In the genomic region with DNA sequence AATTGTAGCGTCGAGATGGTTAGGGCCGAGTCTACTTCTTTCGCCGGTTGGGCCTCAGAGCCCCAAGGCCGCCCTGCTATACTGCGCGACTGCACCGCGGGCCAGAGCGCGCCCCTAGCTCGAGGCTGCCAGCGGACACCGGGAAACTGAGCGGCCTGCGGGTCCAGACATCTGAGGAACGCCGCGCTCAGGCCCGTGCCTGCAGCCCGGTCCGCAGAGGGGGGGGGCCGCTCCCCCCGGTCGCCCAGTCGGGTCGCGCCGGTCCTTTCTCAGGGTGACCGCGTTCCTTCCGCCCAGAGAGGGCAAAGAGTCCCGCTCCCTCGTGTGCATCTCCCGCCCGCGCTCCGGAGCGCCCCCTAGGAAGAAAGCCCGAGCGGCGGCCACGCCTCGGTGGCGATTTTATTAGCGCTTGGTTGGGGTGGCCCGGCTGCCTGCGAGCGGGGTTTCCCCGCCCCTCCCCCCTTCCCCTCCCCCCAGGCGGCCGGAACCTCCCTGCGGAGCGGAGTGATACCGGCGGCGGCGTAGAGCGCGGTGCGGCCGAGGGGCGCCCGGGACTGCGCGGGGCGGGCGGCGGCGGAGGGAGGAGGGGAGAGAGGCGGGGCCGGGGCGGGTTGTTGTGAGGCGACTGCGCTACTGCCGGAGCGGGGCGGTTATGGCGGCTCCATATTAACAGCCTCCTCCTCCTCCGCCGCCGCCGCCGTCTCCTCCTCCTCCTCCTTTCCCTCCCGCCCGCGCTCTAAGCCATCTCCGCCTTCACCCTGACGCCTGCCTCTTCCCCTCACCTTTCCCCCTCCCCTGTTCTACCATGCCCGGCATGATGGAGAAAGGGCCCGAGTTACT, we compare ENCODE assay signal across 1 cellular context.
TF ChIP-seq lines count a peak whose summit lies in the region.

A gene (plus strand): TSS at position 611 of the 840 bp plus-strand sequence. CDS start 195 bp downstream, at position 806.

TF ChIP-seq in K562, 482 proteins besides CTCF, POLR2A, EP300 and RAD21 (continued from another document and continues in another):
- TF ChIP-seq, protein P1, sequence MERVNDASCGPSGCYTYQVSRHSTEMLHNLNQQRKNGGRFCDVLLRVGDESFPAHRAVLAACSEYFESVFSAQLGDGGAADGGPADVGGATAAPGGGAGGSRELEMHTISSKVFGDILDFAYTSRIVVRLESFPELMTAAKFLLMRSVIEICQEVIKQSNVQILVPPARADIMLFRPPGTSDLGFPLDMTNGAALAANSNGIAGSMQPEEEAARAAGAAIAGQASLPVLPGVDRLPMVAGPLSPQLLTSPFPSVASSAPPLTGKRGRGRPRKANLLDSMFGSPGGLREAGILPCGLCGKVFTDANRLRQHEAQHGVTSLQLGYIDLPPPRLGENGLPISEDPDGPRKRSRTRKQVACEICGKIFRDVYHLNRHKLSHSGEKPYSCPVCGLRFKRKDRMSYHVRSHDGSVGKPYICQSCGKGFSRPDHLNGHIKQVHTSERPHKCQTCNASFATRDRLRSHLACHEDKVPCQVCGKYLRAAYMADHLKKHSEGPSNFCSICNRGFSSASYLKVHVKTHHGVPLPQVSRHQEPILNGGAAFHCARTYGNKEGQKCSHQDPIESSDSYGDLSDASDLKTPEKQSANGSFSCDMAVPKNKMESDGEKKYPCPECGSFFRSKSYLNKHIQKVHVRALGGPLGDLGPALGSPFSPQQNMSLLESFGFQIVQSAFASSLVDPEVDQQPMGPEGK (CRISPR knock-in tag; IDR thresholded peaks at IDR 0.05; ENCODE audit: borderline replicate concordance): peak; percentile 93; the same call in 1 of the 2 replicates
- TF ChIP-seq ZNF780A (CRISPR knock-in tag; IDR thresholded peaks at IDR 0.05) (0 out of 2 replicates have a peak, but pooled peaks have one; percentile 55), HNRNPL (IDR thresholded peaks at IDR 0.05; ENCODE audit: low read depth, low read length) (peak; percentile 66; the same call in 1 of the 2 replicates), ILF3 (IDR thresholded peaks at IDR 0.05; ENCODE audit: borderline replicate concordance) (peak; percentile 68; the same call in 1 of the 2 replicates), POLR3A (IDR thresholded peaks at IDR 0.05; ENCODE audit: borderline replicate concordance, extremely low read depth, insufficient read depth, insufficient read length) (no peak), ASH1L (IDR thresholded peaks at IDR 0.05; ENCODE audit: borderline replicate concordance, low read depth, partially characterized antibody) (no peak), ZNF507 (tag; conservative IDR thresholded peaks at IDR 0.05) (no peak), C11orf30 (IDR thresholded peaks at IDR 0.05; ENCODE audit: low read depth) (no peak), BACH1 (tag; IDR thresholded peaks at IDR 0.05) (no peak), POLR3G (IDR thresholded peaks at IDR 0.05; ENCODE audit: extremely low read depth, insufficient read length, insufficient replicate concordance) (no peak), BCL6 (CRISPR knock-in tag; IDR thresholded peaks at IDR 0.05) (no peak), HMG20B (CRISPR knock-in tag; IDR thresholded peaks at IDR 0.05) (0 out of 2 replicates have a peak, but pooled peaks have one; percentile 57), EWSR1 (IDR thresholded peaks at IDR 0.05; ENCODE audit: borderline replicate concordance, low read depth, partially characterized antibody) (no peak), NR2C2 (CRISPR knock-in tag; IDR thresholded peaks at IDR 0.05) (no peak; the same call in 1 of the 2 replicates), NR2C2 (tag; IDR thresholded peaks at IDR 0.05) (peak; percentile 93), ZKSCAN8 (CRISPR knock-in tag; IDR thresholded peaks at IDR 0.05) (no peak), ZNF347 (CRISPR knock-in tag; IDR thresholded peaks at IDR 0.05; ENCODE audit: low read depth) (no peak), IRF2 (CRISPR knock-in tag; IDR thresholded peaks at IDR 0.05) (no peak), FUS (optimal IDR thresholded peaks at IDR 0.05; ENCODE audit: low read depth, low read length) (peak; percentile 38), MCM2 (IDR thresholded peaks at IDR 0.05; ENCODE audit: low read depth) (no peak), ZNF644 (tag; IDR thresholded peaks at IDR 0.05; ENCODE audit: low read depth) (peak; percentile 41; the same call in 1 of the 2 replicates), STAT5A (IDR thresholded peaks at IDR 0.05; ENCODE audit: borderline replicate concordance, low read length) (no peak; the same call in 1 of the 2 replicates), ZNF217 (CRISPR knock-in tag; IDR thresholded peaks at IDR 0.05) (no peak), KHSRP (IDR thresholded peaks at IDR 0.05) (no peak), EZH2 (IDR thresholded peaks at IDR 0.05; ENCODE audit: borderline replicate concordance, low read depth, low read length) (no peak), SMARCC2 (IDR thresholded peaks at IDR 0.05; ENCODE audit: low read depth) (no peak), CHD1 (IDR thresholded peaks at IDR 0.05; ENCODE audit: low read length) (peak; percentile 96), NCOA4 (IDR thresholded peaks at IDR 0.05; ENCODE audit: partially characterized antibody) (peak; percentile 40), XRCC5 (IDR thresholded peaks at IDR 0.05; ENCODE audit: low read depth, low read length) (peak; percentile 90; the same call in 1 of the 2 replicates), ELF2 (CRISPR knock-in tag; IDR thresholded peaks at IDR 0.05) (peak; percentile 31; the same call in 1 of the 2 replicates), ZFX (CRISPR knock-in tag; IDR thresholded peaks at IDR 0.05) (peak; percentile 99), SPI1 (IDR thresholded peaks at IDR 0.05; ENCODE audit: borderline replicate concordance, low read depth, low read length) (no peak), ZKSCAN1 (IDR thresholded peaks at IDR 0.05; ENCODE audit: low read depth, low read length) (no peak), RBM34 (IDR thresholded peaks at IDR 0.05; ENCODE audit: borderline replicate concordance, insufficient read depth, low read length) (peak; percentile 68; the same call in 1 of the 2 replicates), POU5F1 (IDR thresholded peaks at IDR 0.05; ENCODE audit: borderline replicate concordance, low read depth, low read length, partially characterized antibody) (no peak), SNIP1 (IDR thresholded peaks at IDR 0.05; ENCODE audit: low read depth) (no peak), FOXP1 (CRISPR knock-in tag; IDR thresholded peaks at IDR 0.05) (peak; percentile 16; the same call in 1 of the 2 replicates), ZNF561 (CRISPR knock-in tag; conservative IDR thresholded peaks at IDR 0.05) (no peak), GABPB1 (CRISPR knock-in tag; IDR thresholded peaks at IDR 0.05) (peak; percentile 44; the same call in 1 of the 2 replicates), TARDBP (IDR thresholded peaks at IDR 0.05) (peak; percentile 79; the same call in 1 of the 2 replicates), ZNF174 (CRISPR knock-in tag; IDR thresholded peaks at IDR 0.05) (no peak), ZNF23 (CRISPR knock-in tag; IDR thresholded peaks at IDR 0.05) (no peak), PHF8 (IDR thresholded peaks at IDR 0.05; ENCODE audit: borderline replicate concordance, low read length) (peak; percentile 84)
- TF ChIP-seq, protein P2, sequence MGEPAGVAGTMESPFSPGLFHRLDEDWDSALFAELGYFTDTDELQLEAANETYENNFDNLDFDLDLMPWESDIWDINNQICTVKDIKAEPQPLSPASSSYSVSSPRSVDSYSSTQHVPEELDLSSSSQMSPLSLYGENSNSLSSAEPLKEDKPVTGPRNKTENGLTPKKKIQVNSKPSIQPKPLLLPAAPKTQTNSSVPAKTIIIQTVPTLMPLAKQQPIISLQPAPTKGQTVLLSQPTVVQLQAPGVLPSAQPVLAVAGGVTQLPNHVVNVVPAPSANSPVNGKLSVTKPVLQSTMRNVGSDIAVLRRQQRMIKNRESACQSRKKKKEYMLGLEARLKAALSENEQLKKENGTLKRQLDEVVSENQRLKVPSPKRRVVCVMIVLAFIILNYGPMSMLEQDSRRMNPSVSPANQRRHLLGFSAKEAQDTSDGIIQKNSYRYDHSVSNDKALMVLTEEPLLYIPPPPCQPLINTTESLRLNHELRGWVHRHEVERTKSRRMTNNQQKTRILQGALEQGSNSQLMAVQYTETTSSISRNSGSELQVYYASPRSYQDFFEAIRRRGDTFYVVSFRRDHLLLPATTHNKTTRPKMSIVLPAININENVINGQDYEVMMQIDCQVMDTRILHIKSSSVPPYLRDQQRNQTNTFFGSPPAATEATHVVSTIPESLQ (CRISPR knock-in tag; IDR thresholded peaks at IDR 0.05): 0 out of 2 replicates have a peak, but pooled peaks have one; percentile 72
- TF ChIP-seq, protein P3, sequence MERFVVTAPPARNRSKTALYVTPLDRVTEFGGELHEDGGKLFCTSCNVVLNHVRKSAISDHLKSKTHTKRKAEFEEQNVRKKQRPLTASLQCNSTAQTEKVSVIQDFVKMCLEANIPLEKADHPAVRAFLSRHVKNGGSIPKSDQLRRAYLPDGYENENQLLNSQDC (CRISPR knock-in tag; IDR thresholded peaks at IDR 0.05): peak; percentile 84; the same call in 1 of the 2 replicates
- TF ChIP-seq, protein P4, sequence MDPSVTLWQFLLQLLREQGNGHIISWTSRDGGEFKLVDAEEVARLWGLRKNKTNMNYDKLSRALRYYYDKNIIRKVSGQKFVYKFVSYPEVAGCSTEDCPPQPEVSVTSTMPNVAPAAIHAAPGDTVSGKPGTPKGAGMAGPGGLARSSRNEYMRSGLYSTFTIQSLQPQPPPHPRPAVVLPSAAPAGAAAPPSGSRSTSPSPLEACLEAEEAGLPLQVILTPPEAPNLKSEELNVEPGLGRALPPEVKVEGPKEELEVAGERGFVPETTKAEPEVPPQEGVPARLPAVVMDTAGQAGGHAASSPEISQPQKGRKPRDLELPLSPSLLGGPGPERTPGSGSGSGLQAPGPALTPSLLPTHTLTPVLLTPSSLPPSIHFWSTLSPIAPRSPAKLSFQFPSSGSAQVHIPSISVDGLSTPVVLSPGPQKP (CRISPR knock-in tag; IDR thresholded peaks at IDR 0.05): no peak
- TF ChIP-seq, protein P5, sequence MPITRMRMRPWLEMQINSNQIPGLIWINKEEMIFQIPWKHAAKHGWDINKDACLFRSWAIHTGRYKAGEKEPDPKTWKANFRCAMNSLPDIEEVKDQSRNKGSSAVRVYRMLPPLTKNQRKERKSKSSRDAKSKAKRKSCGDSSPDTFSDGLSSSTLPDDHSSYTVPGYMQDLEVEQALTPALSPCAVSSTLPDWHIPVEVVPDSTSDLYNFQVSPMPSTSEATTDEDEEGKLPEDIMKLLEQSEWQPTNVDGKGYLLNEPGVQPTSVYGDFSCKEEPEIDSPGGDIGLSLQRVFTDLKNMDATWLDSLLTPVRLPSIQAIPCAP (CRISPR knock-in tag; IDR thresholded peaks at IDR 0.05; ENCODE audit: borderline replicate concordance): peak; percentile 84; the same call in 1 of the 2 replicates
- TF ChIP-seq, protein P6, sequence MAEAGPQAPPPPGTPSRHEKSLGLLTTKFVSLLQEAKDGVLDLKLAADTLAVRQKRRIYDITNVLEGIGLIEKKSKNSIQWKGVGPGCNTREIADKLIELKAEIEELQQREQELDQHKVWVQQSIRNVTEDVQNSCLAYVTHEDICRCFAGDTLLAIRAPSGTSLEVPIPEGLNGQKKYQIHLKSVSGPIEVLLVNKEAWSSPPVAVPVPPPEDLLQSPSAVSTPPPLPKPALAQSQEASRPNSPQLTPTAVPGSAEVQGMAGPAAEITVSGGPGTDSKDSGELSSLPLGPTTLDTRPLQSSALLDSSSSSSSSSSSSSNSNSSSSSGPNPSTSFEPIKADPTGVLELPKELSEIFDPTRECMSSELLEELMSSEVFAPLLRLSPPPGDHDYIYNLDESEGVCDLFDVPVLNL (CRISPR knock-in tag; IDR thresholded peaks at IDR 0.05; ENCODE audit: low read depth): no peak
- TF ChIP-seq, protein P7, sequence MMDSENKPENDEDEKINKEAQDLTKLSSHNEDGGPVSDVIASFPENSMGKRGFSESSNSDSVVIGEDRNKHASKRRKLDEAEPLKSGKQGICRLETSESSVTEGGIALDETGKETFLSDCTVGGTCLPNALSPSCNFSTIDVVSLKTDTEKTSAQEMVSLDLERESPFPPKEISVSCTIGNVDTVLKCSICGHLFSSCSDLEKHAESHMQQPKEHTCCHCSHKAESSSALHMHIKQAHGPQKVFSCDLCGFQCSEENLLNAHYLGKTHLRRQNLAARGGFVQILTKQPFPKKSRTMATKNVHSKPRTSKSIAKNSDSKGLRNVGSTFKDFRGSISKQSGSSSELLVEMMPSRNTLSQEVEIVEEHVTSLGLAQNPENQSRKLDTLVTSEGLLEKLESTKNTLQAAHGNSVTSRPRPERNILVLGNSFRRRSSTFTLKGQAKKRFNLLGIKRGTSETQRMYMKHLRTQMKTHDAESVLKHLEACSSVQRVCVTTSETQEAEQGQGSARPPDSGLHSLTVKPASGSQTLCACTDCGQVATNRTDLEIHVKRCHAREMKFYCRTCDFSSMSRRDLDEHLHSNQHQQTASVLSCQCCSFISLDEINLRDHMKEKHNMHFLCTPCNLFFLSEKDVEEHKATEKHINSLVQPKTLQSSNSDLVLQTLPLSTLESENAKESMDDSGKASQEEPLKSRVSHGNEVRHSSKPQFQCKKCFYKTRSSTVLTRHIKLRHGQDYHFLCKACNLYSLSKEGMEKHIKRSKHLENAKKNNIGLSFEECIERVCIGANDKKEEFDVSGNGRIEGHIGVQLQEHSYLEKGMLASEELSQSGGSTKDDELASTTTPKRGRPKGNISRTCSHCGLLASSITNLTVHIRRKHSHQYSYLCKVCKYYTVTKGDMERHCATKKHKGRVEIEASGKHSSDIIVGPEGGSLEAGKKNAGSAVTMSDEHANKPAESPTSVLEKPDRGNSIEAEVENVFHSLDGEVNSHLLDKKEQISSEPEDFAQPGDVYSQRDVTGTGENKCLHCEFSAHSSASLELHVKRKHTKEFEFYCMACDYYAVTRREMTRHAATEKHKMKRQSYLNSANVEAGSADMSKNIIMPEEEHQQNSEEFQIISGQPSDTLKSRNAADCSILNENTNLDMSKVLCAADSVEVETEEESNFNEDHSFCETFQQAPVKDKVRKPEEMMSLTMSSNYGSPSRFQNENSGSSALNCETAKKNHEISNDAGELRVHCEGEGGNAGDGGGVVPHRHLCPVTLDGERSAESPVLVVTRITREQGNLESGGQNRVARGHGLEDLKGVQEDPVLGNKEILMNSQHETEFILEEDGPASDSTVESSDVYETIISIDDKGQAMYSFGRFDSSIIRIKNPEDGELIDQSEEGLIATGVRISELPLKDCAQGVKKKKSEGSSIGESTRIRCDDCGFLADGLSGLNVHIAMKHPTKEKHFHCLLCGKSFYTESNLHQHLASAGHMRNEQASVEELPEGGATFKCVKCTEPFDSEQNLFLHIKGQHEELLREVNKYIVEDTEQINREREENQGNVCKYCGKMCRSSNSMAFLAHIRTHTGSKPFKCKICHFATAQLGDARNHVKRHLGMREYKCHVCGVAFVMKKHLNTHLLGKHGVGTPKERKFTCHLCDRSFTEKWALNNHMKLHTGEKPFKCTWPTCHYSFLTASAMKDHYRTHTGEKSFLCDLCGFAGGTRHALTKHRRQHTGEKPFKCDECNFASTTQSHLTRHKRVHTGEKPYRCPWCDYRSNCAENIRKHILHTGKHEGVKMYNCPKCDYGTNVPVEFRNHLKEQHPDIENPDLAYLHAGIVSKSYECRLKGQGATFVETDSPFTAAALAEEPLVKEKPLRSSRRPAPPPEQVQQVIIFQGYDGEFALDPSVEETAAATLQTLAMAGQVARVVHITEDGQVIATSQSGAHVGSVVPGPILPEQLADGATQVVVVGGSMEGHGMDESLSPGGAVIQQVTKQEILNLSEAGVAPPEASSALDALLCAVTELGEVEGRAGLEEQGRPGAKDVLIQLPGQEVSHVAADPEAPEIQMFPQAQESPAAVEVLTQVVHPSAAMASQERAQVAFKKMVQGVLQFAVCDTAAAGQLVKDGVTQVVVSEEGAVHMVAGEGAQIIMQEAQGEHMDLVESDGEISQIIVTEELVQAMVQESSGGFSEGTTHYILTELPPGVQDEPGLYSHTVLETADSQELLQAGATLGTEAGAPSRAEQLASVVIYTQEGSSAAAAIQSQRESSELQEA (IDR thresholded peaks at IDR 0.05; ENCODE audit: low read depth): no peak
